8 cellular contexts compared by ENCODE assay signal in genomic region chr4:153116101-153116680, GRCh38.
DNase-seq lines count a peak whose midpoint lies in the region; ATAC-seq lines count a peak whose summit lies in the region.

No MANE protein-coding gene starts in this region.

- peaks cover 17% of the 10 kb centered on the region for H3K4me1 ChIP-seq in ACC112 (ENCODE audit: control insufficient read depth, insufficient read depth, low read length, unreplicated experiment)
- peaks cover 20% of the 10 kb centered on the region for H3K4me1 ChIP-seq in GM23248 (ENCODE audit: insufficient read depth)
- peaks cover 12% of the 10 kb centered on the region for H3K4me1 ChIP-seq in adipocyte (ENCODE audit: control insufficient read depth, insufficient read depth, low read length)
- peaks cover 39% of the 10 kb centered on the region for H3K4me1 ChIP-seq in mononuclear cell (ENCODE audit: insufficient read depth, low read length)

- peak overlapping the region; percentile 61 for H2AFZ ChIP-seq in ACC112 (ENCODE audit: low read length, unreplicated experiment)
- peak overlapping the region; percentile 83 for H2AFZ ChIP-seq in GM23248

- peak overlapping the region; percentile 84 for H3K27ac ChIP-seq in ACC112 (ENCODE audit: low read depth, low read length)
- H3K27ac ChIP-seq in GM23248 = peak overlapping the region; percentile 71

- no peaks in the 10 kb centered on the region for H3K9me2 ChIP-seq in GM23248 (ENCODE audit: insufficient read depth)

- peak overlapping the region; percentile 73 for H3K9ac ChIP-seq in GM23248
- H3K9ac ChIP-seq in adipocyte (ENCODE audit: low read length) = peak overlapping the region; percentile 43

- H3K27me3 ChIP-seq in ACC112 (ENCODE audit: insufficient read depth, low read length) = no peaks in the 10 kb centered on the region
- no peaks in the 10 kb centered on the region for H3K27me3 ChIP-seq in GM23248 (replicated peaks; ENCODE audit: insufficient read depth)
- peaks cover 12% of the 10 kb centered on the region for H3K27me3 ChIP-seq in adipocyte (replicated peaks; ENCODE audit: control insufficient read depth, insufficient read depth, low read length)
- no peaks in the 10 kb centered on the region for H3K27me3 ChIP-seq in mononuclear cell (ENCODE audit: insufficient read depth, low read length)

- no peaks in the 10 kb centered on the region for H4K20me1 ChIP-seq in GM23248 (ENCODE audit: insufficient read depth)

- H3K4me3 ChIP-seq in ACC112 (ENCODE audit: low read depth, low read length) = peak overlapping the region; percentile 55
- H3K4me3 ChIP-seq in GM23248 = peak overlapping the region; percentile 73
- peak overlapping the region; percentile 70 for H3K4me3 ChIP-seq in adipocyte (ENCODE audit: low read length)
- H3K4me3 ChIP-seq in mononuclear cell (ENCODE audit: low read length) = peak overlapping the region; percentile 29

- H3K79me2 ChIP-seq in ACC112 (ENCODE audit: control insufficient read depth, insufficient read depth, low read length, unreplicated experiment) = no peaks in the 10 kb centered on the region
- H3K79me2 ChIP-seq in GM23248 (ENCODE audit: insufficient read depth) = no peaks in the 10 kb centered on the region

- H3K4me2 ChIP-seq in GM23248 (ENCODE audit: unreplicated experiment) = peak overlapping the region; percentile 92

- ATAC-seq in GM18868 (IDR thresholded peaks at IDR 0.05; ENCODE audit: unreplicated experiment) = no peak

- H3K36me3 ChIP-seq in ACC112 (ENCODE audit: insufficient read depth, low read length) (no peaks in the 10 kb centered on the region), GM23248 (ENCODE audit: low read depth) (no peaks in the 10 kb centered on the region), adipocyte (ENCODE audit: control insufficient read depth, insufficient read depth, low read length, severe bottlenecking) (no peaks in the 10 kb centered on the region)

- H3K9me3 ChIP-seq in GM23248 (ENCODE audit: low read depth) (no peaks in the 10 kb centered on the region), adipocyte (ENCODE audit: control insufficient read depth, low read length) (no peaks in the 10 kb centered on the region), mononuclear cell (ENCODE audit: low read depth, low read length) (no peaks in the 10 kb centered on the region)

- in situ Hi-C loops in GM23248 (cut with MboI) = no loop called here

- H3F3A ChIP-seq in GM23248 (ENCODE audit: insufficient read depth) = peaks cover 19% of the 10 kb centered on the region; the same call in 1 of the 2 replicates

- DNase-seq in GM23248 (no peak), adipocyte (ENCODE audit: low read depth) (no peak)
- DNase-seq in stimulated activated CD4-positive, alpha-beta T cell treated with anti-CD3 and anti-CD28 coated beads, Interleukin-2, amount 100 ng/mL, for 24 hours = no peak
- no peak for DNase-seq in stimulated activated CD8-positive, alpha-beta memory T cell treated with anti-CD3 and anti-CD28 coated beads, Interleukin-4, amount 100 ng/mL, for 48 hours
- DNase-seq in stimulated activated CD4-positive, alpha-beta T cell treated with anti-CD3 and anti-CD28 coated beads, Interleukin-15, amount 100 ng/mL, for 24 hours = no peak

- 28 to 29% methylated on average over 6 of the region's 6 CpGs for WGBS in GM23248 (ENCODE audit: low coverage in 1 of 2, low lambda C conversion rate in 2 of 2, missing lambda C conversion rate in 2 of 2), 2 experiments
